Comparison of ENCODE assay signal across 8 cellular contexts in the genomic region with DNA sequence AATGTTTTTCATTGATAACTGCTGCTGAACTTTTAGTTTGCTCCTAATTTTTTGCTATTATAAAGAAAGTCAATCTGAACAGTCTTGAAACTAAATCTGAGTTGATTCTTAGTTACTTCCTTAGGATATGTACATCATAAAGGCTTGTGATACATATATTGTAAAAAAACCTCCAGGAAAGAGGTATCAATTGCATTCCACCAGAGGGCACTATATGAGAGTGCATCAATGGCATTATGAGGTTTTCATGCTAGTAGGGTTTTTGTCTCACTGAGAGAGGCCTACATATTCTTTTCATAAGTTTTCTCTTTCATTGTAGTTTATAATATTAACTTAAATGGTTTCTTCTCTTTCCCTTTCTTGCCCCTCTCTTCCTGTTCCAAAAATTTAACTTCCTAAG. TPM values are rescaled to one million over a fixed set of nuclear protein-coding genes. Genes with fewer than 3 reads are reported as not detected.
DNase-seq lines count a peak whose midpoint lies in the region; ATAC-seq and TF ChIP-seq lines count a peak whose summit lies in the region.

No MANE protein-coding gene starts in this region.

- no peaks in the 10 kb centered on the region for H3K27me3 Mint-ChIP-seq in activated CD4-positive, alpha-beta T cell treated with anti-CD3 and anti-CD28 coated beads, Interleukin-2, amount 10 ng/mL, durations not matched to agents 7 days and 5 days
- H3K27me3 Mint-ChIP-seq in nephron progenitor cell (ENCODE audit: low read depth, poor library complexity), result no peaks in the 10 kb centered on the region

- POLR2A ChIA-PET in activated CD4-positive, alpha-beta T cell treated with anti-CD3 and anti-CD28 coated beads, Interleukin-2, amount 10 ng/mL, durations not matched to agents 7 days and 5 days (lab: Charles Lee), result no interaction called here

- H3F3A ChIP-seq in MM.1S (ENCODE audit: insufficient read depth, low read length), result no peaks in the 10 kb centered on the region

- no peak for TF ChIP-seq EP300 in gastroesophageal sphincter (IDR thresholded peaks at IDR 0.05)

- no peak overlapping the region for H2AFZ ChIP-seq in MM.1S (ENCODE audit: low read length)

- no peaks in the 10 kb centered on the region for H3K79me2 ChIP-seq in MM.1S (ENCODE audit: low read length)

- H3K27me3 ChIP-seq in MM.1S (replicated peaks; ENCODE audit: insufficient read depth, low read length) (no peaks in the 10 kb centered on the region), brain microvascular endothelial cell (replicated peaks) (no peaks in the 10 kb centered on the region), gastroesophageal sphincter (no peaks in the 10 kb centered on the region)

- no peaks in the 10 kb centered on the region for H4K20me1 ChIP-seq in MM.1S (ENCODE audit: insufficient read depth, low read length)

- H3K4me1 Mint-ChIP-seq in activated CD4-positive, alpha-beta T cell treated with anti-CD3 and anti-CD28 coated beads, Interleukin-2, amount 10 ng/mL, durations not matched to agents 7 days and 5 days, result no peaks in the 10 kb centered on the region
- no peaks in the 10 kb centered on the region for H3K4me1 Mint-ChIP-seq in nephron progenitor cell

- H3K27ac ChIP-seq in MM.1S (ENCODE audit: low read length) (no peak overlapping the region), brain microvascular endothelial cell (no peak overlapping the region), gastroesophageal sphincter (no peak overlapping the region)

- H3K4me3 ChIP-seq in MM.1S (ENCODE audit: low read length) (no peak overlapping the region), brain microvascular endothelial cell (ENCODE audit: low read depth, low read length) (no peak overlapping the region), gastroesophageal sphincter (no peak overlapping the region)

- no peaks in the 10 kb centered on the region for H3K36me3 ChIP-seq in MM.1S (replicated peaks; ENCODE audit: insufficient read depth, low read length)
- peaks cover 7% of the 10 kb centered on the region for H3K36me3 ChIP-seq in brain microvascular endothelial cell (replicated peaks)
- peaks cover 2 to 75% of the 10 kb centered on the region in 2 donors for H3K36me3 ChIP-seq in gastroesophageal sphincter

- no peaks in the 10 kb centered on the region for H3K9me3 ChIP-seq in MM.1S (replicated peaks; ENCODE audit: insufficient read depth, low read length)
- H3K9me3 ChIP-seq in gastroesophageal sphincter, result no peaks in the 10 kb centered on the region

- no peak overlapping the region for H3K4me3 Mint-ChIP-seq in activated CD4-positive, alpha-beta T cell treated with anti-CD3 and anti-CD28 coated beads, Interleukin-2, amount 10 ng/mL, durations not matched to agents 7 days and 5 days
- H3K4me3 Mint-ChIP-seq in nephron progenitor cell, result no peak overlapping the region

- H3K36me3 Mint-ChIP-seq in activated CD4-positive, alpha-beta T cell treated with anti-CD3 and anti-CD28 coated beads, Interleukin-2, amount 10 ng/mL, durations not matched to agents 7 days and 5 days (ENCODE audit: low read depth), result peaks cover 26% of the 10 kb centered on the region
- peaks cover 52% of the 10 kb centered on the region for H3K36me3 Mint-ChIP-seq in nephron progenitor cell (ENCODE audit: low read depth)

- CTCF ChIA-PET in activated CD4-positive, alpha-beta T cell treated with anti-CD3 and anti-CD28 coated beads, Interleukin-2, amount 10 ng/mL, durations not matched to agents 7 days and 5 days (lab: Charles Lee), result no interaction called here

- H3K9ac ChIP-seq in MM.1S (ENCODE audit: low read length), result no peak overlapping the region

- ATAC-seq in gastroesophageal sphincter, result no peak

- H3K4me1 ChIP-seq in MM.1S (ENCODE audit: low read length), result no peaks in the 10 kb centered on the region
- H3K4me1 ChIP-seq in gastroesophageal sphincter, result no peaks in the 10 kb centered on the region

- no peak for TF ChIP-seq POLR2A in gastroesophageal sphincter (IDR thresholded peaks at IDR 0.05)

- H3K27ac Mint-ChIP-seq in activated CD4-positive, alpha-beta T cell treated with anti-CD3 and anti-CD28 coated beads, Interleukin-2, amount 10 ng/mL, durations not matched to agents 7 days and 5 days, result no peak overlapping the region
- no peak overlapping the region for H3K27ac Mint-ChIP-seq in nephron progenitor cell

- in situ Hi-C loops in brain microvascular endothelial cell (cut with HindIII; ENCODE audit: low pct_ligation_motif_present, low sequenced_read_pairs), result no loop called here

- no peaks in the 10 kb centered on the region for H3K9me2 ChIP-seq in MM.1S (replicated peaks; ENCODE audit: insufficient read depth, low read length)

- H3K9me3 Mint-ChIP-seq in activated CD4-positive, alpha-beta T cell treated with anti-CD3 and anti-CD28 coated beads, Interleukin-2, amount 10 ng/mL, durations not matched to agents 7 days and 5 days, result no peaks in the 10 kb centered on the region
- no peaks in the 10 kb centered on the region for H3K9me3 Mint-ChIP-seq in nephron progenitor cell

- peak; percentile 54 for TF ChIP-seq CTCF in MM.1S (IDR thresholded peaks at IDR 0.05; ENCODE audit: low read length)
- peak; percentile 48 for TF ChIP-seq CTCF in brain microvascular endothelial cell (IDR thresholded peaks at IDR 0.05; ENCODE audit: low read depth, low read length, missing control alignments)
- peak; percentile 35 for TF ChIP-seq CTCF in nephron progenitor cell (IDR thresholded peaks at IDR 0.05)
- TF ChIP-seq CTCF in gastroesophageal sphincter (IDR thresholded peaks at IDR 0.05), result peak in 1 of 4 experiments; percentile 7

- no peak overlapping the region for H3K4me2 ChIP-seq in MM.1S (ENCODE audit: low read depth, low read length)

- peak; percentile 30 for DNase-seq in activated CD4-positive, alpha-beta T cell treated with anti-CD3 and anti-CD28 coated beads, Interleukin-2, amount 10 ng/mL, durations not matched to agents 7 days and 5 days
- DNase-seq in activated CD4-positive, alpha-beta T cell treated with anti-CD3 and anti-CD28 coated beads for 4 hours, result no peak
- peak; percentile 39 for DNase-seq in MM.1S
- peak; percentile 14 for DNase-seq in brain microvascular endothelial cell
- DNase-seq in nephron progenitor cell, result no peak
- no peak for DNase-seq in activated CD8-positive, alpha-beta memory T cell treated with anti-CD3 and anti-CD28 coated beads, Interleukin-2, amount 50 U/mL, for 48 hours
- DNase-seq in activated effector memory CD4-positive, alpha-beta T cell treated with anti-CD3 and anti-CD28 coated beads, Interleukin-2, amount 50 U/mL, for 16 hours, result no peak

RNA-seq across cellular contexts. Expression of a gene that starts 46.9 kb away (rescaled TPM):
- 10 to 100 TPM; 26.0 to 28.7 TPM for total RNA-seq in activated CD4-positive, alpha-beta T cell treated with anti-CD3 and anti-CD28 coated beads, Interleukin-2, amount 10 ng/mL, durations not matched to agents 7 days and 5 days
- total RNA-seq in gastroesophageal sphincter, result 10 to 100 TPM; 28.0 to 40.2 (median 34.8) TPM

Comparison
In these comparisons a context has a peak if more than half of its experiments do, and no peak if none do; other contexts are left out.
1. DNase-seq: peak in activated CD4-positive, alpha-beta T cell treated with anti-CD3 and anti-CD28 coated beads, Interleukin-2, amount 10 ng/mL, durations not matched to agents 7 days and 5 days (single experiment), MM.1S (single experiment) and brain microvascular endothelial cell (single experiment); none in activated CD4-positive, alpha-beta T cell treated with anti-CD3 and anti-CD28 coated beads for 4 hours (0 of 2), nephron progenitor cell (single experiment), activated CD8-positive, alpha-beta memory T cell treated with anti-CD3 and anti-CD28 coated beads, Interleukin-2, amount 50 U/mL, for 48 hours (single experiment) and activated effector memory CD4-positive, alpha-beta T cell treated with anti-CD3 and anti-CD28 coated beads, Interleukin-2, amount 50 U/mL, for 16 hours (single experiment).